In the genomic region with DNA sequence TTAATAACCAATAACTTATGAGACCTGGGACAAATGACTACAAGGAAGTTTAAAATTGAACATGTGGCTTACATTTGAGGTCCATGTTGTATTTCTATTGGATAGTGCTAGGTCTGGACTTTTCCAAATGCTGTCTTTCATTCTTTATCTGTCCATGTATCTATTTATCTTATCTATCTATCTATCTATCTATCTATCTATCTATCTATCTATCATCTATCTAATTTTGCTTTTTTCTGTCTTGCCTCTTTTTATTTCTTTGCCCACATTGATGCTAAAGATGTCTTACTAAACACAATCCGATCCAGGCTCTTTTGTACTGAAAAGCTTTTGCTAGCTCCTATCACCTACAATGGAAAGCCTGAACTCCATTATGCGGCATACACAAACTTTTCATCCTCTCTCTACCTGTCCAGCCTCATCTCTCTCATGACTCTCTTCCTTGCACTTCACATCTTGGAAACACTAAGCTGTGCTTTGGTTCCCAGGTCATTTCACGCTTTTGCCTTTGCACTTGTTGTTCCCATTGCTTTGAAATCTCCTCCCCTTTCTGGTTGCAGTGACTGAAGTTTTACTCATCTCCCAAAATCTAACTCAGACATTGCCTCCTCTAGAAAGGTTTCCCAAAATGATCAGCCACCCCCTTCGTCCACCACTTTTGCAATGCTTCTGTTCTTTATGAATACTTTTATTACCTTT, we compare ENCODE assay signal across 1 cellular context.
A peak's percentile ranks its signal among the peaks of the same experiment; 100 is the strongest.
TF ChIP-seq lines count a peak whose summit lies in the region.

No MANE protein-coding gene starts in this region.

TF ChIP-seq in K562, 482 proteins besides CTCF, POLR2A, EP300 and RAD21:
- TF ChIP-seq GABPA (tag; conservative IDR thresholded peaks at IDR 0.05; ENCODE audit: low read depth) (no peak), STAG1 (CRISPR knock-in tag; IDR thresholded peaks at IDR 0.05; ENCODE audit: borderline replicate concordance) (no peak), DACH1 (IDR thresholded peaks at IDR 0.05; ENCODE audit: partially characterized antibody) (peak; percentile 96), GATAD2B (IDR thresholded peaks at IDR 0.05; ENCODE audit: borderline replicate concordance) (0 out of 2 replicates have a peak, but pooled peaks have one; percentile 31), SMAD4 (CRISPR knock-in tag; conservative IDR thresholded peaks at IDR 0.05) (no peak)
- TF ChIP-seq, protein P1, sequence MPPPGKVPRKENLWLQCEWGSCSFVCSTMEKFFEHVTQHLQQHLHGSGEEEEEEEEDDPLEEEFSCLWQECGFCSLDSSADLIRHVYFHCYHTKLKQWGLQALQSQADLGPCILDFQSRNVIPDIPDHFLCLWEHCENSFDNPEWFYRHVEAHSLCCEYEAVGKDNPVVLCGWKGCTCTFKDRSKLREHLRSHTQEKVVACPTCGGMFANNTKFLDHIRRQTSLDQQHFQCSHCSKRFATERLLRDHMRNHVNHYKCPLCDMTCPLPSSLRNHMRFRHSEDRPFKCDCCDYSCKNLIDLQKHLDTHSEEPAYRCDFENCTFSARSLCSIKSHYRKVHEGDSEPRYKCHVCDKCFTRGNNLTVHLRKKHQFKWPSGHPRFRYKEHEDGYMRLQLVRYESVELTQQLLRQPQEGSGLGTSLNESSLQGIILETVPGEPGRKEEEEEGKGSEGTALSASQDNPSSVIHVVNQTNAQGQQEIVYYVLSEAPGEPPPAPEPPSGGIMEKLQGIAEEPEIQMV (tag; conservative IDR thresholded peaks at IDR 0.05; ENCODE audit: low read depth) = no peak
- TF ChIP-seq, protein P2, sequence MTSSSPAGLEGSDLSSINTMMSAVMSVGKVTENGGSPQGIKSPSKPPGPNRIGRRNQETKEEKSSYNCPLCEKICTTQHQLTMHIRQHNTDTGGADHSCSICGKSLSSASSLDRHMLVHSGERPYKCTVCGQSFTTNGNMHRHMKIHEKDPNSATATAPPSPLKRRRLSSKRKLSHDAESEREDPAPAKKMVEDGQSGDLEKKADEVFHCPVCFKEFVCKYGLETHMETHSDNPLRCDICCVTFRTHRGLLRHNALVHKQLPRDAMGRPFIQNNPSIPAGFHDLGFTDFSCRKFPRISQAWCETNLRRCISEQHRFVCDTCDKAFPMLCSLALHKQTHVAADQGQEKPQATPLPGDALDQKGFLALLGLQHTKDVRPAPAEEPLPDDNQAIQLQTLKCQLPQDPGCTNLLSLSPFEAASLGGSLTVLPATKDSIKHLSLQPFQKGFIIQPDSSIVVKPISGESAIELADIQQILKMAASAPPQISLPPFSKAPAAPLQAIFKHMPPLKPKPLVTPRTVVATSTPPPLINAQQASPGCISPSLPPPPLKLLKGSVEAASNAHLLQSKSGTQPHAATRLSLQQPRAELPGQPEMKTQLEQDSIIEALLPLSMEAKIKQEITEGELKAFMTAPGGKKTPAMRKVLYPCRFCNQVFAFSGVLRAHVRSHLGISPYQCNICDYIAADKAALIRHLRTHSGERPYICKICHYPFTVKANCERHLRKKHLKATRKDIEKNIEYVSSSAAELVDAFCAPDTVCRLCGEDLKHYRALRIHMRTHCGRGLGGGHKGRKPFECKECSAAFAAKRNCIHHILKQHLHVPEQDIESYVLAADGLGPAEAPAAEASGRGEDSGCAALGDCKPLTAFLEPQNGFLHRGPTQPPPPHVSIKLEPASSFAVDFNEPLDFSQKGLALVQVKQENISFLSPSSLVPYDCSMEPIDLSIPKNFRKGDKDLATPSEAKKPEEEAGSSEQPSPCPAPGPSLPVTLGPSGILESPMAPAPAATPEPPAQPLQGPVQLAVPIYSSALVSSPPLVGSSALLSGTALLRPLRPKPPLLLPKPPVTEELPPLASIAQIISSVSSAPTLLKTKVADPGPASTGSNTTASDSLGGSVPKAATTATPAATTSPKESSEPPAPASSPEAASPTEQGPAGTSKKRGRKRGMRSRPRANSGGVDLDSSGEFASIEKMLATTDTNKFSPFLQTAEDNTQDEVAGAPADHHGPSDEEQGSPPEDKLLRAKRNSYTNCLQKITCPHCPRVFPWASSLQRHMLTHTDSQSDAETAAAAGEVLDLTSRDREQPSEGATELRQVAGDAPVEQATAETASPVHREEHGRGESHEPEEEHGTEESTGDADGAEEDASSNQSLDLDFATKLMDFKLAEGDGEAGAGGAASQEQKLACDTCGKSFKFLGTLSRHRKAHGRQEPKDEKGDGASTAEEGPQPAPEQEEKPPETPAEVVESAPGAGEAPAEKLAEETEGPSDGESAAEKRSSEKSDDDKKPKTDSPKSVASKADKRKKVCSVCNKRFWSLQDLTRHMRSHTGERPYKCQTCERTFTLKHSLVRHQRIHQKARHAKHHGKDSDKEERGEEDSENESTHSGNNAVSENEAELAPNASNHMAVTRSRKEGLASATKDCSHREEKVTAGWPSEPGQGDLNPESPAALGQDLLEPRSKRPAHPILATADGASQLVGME (CRISPR knock-in tag; IDR thresholded peaks at IDR 0.05) = no peak
TF ChIP-seq in K562: peak in this region for 2.
